Comparison of ENCODE assay signal across 1 cellular context in genomic region chr9:131660466-131661405, GRCh38.
TF ChIP-seq lines count a peak whose summit lies in the region.

No MANE protein-coding gene starts in this region.

TF ChIP-seq in H1, 55 proteins besides CTCF, POLR2A, EP300 and RAD21 (continued from another document):
- no peak for TF ChIP-seq RBBP5 (IDR thresholded peaks at IDR 0.05; ENCODE audit: borderline replicate concordance, low read depth, low read length)
- no peak for TF ChIP-seq SIN3A (conservative IDR thresholded peaks at IDR 0.05 in 1 of 2, IDR thresholded peaks at IDR 0.05 in 1 of 2; ENCODE audit: low read depth in 1 of 2, low read length in 2 of 2)
- TF ChIP-seq ATF3 (IDR thresholded peaks at IDR 0.05; ENCODE audit: insufficient read depth, low read depth, low read length): no peak
- no peak for TF ChIP-seq SP4 (IDR thresholded peaks at IDR 0.05; ENCODE audit: low read length)
- TF ChIP-seq SRF (IDR thresholded peaks at IDR 0.05; ENCODE audit: low read depth, low read length): 0 out of 2 replicates have a peak, but pooled peaks have one; percentile 30
- TF ChIP-seq BRCA1 (IDR thresholded peaks at IDR 0.05; ENCODE audit: low read depth, low read length): no peak
- TF ChIP-seq SIX5 (IDR thresholded peaks at IDR 0.05; ENCODE audit: low read depth, low read length): no peak
